Comparison of ENCODE assay signal across 1 cellular context in the genomic region with DNA sequence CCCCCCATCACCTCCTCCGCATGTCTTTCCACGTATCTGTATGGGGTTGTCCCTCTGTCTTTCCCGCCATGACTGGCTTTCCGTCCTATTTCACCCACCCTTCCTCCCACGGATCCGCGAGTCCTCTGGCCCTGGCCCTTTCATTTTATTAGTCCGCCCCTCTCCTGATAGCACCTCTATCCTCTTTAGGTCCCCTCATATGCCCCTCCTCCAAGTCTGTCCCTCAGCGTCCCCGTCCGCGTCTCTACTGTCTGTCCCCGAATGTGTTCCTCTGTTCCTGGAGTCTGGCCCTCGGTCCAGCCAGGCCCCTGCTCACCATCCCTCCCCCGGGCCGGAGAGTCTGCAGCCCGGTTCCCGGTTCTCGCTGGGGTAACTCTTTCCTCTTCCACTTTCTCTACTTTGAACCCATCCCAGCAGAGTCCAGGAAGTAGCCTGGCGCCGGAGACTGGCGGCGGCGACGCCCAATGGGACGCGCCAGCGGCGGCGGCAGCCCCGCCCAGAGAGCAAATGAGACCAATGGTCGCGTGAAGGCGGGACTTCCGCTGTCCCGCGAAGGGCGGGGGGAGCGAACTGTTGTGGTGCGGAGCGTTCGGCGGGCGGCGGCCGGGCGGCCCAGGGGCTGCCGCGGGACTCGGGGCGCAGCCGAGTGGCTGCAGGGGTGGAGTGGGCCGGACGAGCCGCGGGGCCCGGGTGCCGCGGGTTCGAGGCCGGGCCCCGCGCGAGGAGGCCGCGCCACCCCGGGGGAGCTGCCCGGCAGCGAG.
A peak's percentile ranks its signal among the peaks of the same experiment; 100 is the strongest.
TF ChIP-seq lines count a peak whose summit lies in the region.

A gene with protein sequence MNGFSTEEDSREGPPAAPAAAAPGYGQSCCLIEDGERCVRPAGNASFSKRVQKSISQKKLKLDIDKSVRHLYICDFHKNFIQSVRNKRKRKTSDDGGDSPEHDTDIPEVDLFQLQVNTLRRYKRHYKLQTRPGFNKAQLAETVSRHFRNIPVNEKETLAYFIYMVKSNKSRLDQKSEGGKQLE (plus strand): TSS at position 576 of the 761 bp plus-strand sequence. CDS start 608 bp downstream, outside the sequence.

TF ChIP-seq in K562, 482 proteins besides CTCF, POLR2A, EP300 and RAD21 (continued from another document and continues in another):
- TF ChIP-seq ZBTB11 (CRISPR knock-in tag; IDR thresholded peaks at IDR 0.05) (peak in 1 of 3 experiments; percentile 88; a peak in 2 of 6 replicates), ZHX1 (conservative IDR thresholded peaks at IDR 0.05; ENCODE audit: low read length) (no peak), NFE2L1 (tag; IDR thresholded peaks at IDR 0.05; ENCODE audit: borderline replicate concordance, low read depth) (no peak), CHD2 (IDR thresholded peaks at IDR 0.05; ENCODE audit: low read depth, low read length) (peak; percentile 83), MYC (IDR thresholded peaks at IDR 0.05; ENCODE audit: low read depth, low read length) (no peak; the same call in 1 of the 2 replicates), MYC (CRISPR knock-in tag; IDR thresholded peaks at IDR 0.05; ENCODE audit: borderline replicate concordance, low read depth) (no peak), NONO (IDR thresholded peaks at IDR 0.05; ENCODE audit: low read depth in 2 of 2, low read length in 1 of 2) (peak; percentile 55 to 83; a peak in 3 of 4 replicates), MIER1 (IDR thresholded peaks at IDR 0.05; ENCODE audit: low read depth) (peak; percentile 58; the same call in 1 of the 2 replicates), GATAD2B (IDR thresholded peaks at IDR 0.05; ENCODE audit: borderline replicate concordance) (peak; percentile 69; the same call in 1 of the 2 replicates), NR1H2 (CRISPR knock-in tag; IDR thresholded peaks at IDR 0.05) (no peak), RERE (CRISPR knock-in tag; IDR thresholded peaks at IDR 0.05; ENCODE audit: borderline replicate concordance) (no peak), HMG20B (CRISPR knock-in tag; IDR thresholded peaks at IDR 0.05) (no peak), KAT8 (IDR thresholded peaks at IDR 0.05; ENCODE audit: low read depth) (no peak), HNRNPK (IDR thresholded peaks at IDR 0.05; ENCODE audit: low read depth, low read length, poor library complexity, severe bottlenecking) (no peak), LCOR (CRISPR knock-in tag; IDR thresholded peaks at IDR 0.05) (0 out of 2 replicates have a peak, but pooled peaks have one; percentile 32), NEUROD1 (IDR thresholded peaks at IDR 0.05; ENCODE audit: borderline replicate concordance, low read depth, low read length, partially characterized antibody) (peak; percentile 93), ZEB2 (IDR thresholded peaks at IDR 0.05) (no peak), JUNB (CRISPR knock-in tag; conservative IDR thresholded peaks at IDR 0.05) (no peak), ATF4 (CRISPR knock-in tag; IDR thresholded peaks at IDR 0.05) (no peak), HIVEP1 (CRISPR knock-in tag; IDR thresholded peaks at IDR 0.05) (no peak), HBP1 (CRISPR knock-in tag; IDR thresholded peaks at IDR 0.05) (0 out of 2 replicates have a peak, but pooled peaks have one; percentile 62), ZNF609 (CRISPR knock-in tag; IDR thresholded peaks at IDR 0.05; ENCODE audit: borderline replicate concordance) (no peak), XRCC5 (IDR thresholded peaks at IDR 0.05; ENCODE audit: low read depth, low read length) (no peak), ZNF324 (CRISPR knock-in tag; IDR thresholded peaks at IDR 0.05) (no peak)
- TF ChIP-seq, protein P1, sequence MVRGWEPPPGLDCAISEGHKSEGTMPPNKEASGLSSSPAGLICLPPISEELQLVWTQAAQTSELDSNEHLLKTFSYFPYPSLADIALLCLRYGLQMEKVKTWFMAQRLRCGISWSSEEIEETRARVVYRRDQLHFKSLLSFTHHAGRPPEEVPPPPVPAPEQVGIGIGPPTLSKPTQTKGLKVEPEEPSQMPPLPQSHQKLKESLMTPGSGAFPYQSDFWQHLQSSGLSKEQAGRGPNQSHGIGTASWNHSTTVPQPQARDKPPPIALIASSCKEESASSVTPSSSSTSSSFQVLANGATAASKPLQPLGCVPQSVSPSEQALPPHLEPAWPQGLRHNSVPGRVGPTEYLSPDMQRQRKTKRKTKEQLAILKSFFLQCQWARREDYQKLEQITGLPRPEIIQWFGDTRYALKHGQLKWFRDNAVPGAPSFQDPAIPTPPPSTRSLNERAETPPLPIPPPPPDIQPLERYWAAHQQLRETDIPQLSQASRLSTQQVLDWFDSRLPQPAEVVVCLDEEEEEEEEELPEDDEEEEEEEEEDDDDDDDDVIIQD (CRISPR knock-in tag; IDR thresholded peaks at IDR 0.05), result no peak
